1 cellular context compared by ENCODE assay signal in the genomic region with DNA sequence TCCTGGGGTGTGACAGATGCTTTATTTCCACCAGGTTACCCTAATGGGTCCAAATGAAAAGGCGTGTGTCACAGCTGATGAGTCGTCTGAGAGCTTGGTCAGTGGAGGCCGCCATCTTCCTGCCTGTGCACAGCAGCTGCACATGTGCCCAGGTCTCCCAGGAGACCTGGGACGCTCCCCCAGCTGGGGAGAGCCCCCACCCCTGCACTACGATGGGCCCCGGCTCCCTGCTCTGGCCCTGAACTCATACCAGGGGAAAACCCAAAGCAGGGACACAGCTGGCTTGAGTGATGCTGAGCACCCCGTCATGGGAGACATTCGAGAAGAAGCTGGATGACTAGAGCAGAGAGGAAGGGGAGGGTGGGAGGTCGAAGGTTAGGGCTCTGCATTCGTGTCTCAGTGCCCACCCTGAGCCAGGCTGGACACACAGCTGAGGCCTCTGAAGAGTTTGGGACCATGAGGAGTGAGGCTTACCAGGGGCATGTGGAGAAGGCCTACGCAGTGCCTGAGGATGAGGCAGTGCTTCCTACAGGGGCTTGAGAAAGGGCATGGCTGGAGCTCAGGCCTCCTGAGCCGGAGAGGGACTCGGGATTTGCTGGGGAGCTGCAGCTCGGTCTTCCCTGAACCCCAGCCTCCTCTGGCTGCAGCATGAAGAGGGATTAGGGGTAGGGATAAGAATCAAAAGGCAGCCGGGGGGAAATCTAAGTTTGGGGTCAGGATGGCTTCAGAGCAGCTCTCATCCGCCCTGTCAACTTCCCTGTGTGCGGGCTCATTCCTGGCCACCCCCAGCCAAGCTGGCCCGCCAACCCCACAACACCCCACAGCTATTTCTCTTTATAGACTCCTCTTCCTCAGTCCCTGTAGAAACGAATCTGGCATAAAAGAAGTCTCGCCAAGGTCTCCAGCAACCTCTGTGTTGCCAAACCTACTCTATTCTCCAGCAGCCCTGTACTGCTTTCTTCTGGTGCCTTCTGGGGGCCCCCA.
A peak's percentile ranks its signal among the peaks of the same experiment; 100 is the strongest.
TF ChIP-seq lines count a peak whose summit lies in the region.

No MANE protein-coding gene starts in this region.

TF ChIP-seq in HepG2, 621 proteins besides CTCF, POLR2A, EP300 and RAD21:
- TF ChIP-seq ZNF263 (CRISPR knock-in tag; IDR thresholded peaks at IDR 0.05): peak; percentile 22; the same call in 1 of the 2 replicates
- TF ChIP-seq NPAS2 (CRISPR knock-in tag; IDR thresholded peaks at IDR 0.05; ENCODE audit: borderline replicate concordance): no peak
- no peak for TF ChIP-seq NBN (conservative IDR thresholded peaks at IDR 0.05)
- no peak for TF ChIP-seq HOXA9 (CRISPR knock-in tag; IDR thresholded peaks at IDR 0.05; ENCODE audit: borderline replicate concordance)
